Comparison of ENCODE assay signal across 8 cellular contexts in the genomic region with DNA sequence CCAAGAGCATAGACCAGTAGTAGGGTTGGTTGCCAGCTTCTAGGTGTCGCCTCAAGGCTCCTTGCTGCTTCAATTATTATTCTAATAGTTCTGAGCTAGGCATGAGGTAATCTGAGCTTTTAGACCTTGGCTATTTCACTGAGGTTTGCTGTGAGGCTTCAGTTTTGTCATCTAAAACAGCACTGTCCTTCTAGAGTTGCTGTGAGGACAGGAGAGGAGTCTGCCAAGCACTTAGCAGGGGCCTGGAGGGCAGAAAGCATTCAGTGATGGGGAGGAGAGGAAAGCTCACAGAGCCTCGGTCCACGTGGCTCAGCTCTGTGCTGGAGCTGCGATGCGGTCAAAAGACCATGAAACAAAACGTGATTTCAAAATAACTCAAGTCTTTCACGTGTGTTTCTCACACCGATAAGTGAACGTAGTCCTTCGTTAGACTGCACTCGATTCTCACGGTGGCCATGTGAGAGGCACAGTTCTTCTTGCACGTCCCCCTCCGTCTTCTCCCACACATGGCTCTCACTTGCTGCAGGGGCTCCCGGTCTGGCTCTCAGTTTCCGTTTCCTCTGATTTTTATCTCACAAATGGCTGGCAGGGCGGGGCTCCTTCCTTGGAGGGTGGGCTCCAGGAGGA.
DNase-seq lines count a peak whose midpoint lies in the region; ATAC-seq and TF ChIP-seq lines count a peak whose summit lies in the region.

No MANE protein-coding gene starts in this region.

- intact Hi-C loops in stomach (cut with DNase I; ENCODE audit: low total_unique reads) = no loop called here

- 55 to 70% (median 64%) methylated on average over 17 of the region's 17 CpGs for WGBS in stomach, 5 donors

- peaks cover 67% of the 10 kb centered on the region for H3K4me1 Mint-ChIP-seq in T-helper 2 cell treated with Interferon-gamma antibody and Interleukin-4, amounts not matched to agents 5 μg/mL and 100 μg/mL, for 36 hours (ENCODE audit: low read depth)

- no peaks in the 10 kb centered on the region for H3K9me3 Mint-ChIP-seq in T-helper 2 cell treated with Interferon-gamma antibody and Interleukin-4, amounts not matched to agents 5 μg/mL and 100 μg/mL, for 36 hours

- peak; percentile 27 for DNase-seq in T-helper 2 cell treated with Interferon-gamma antibody and Interleukin-4, amounts not matched to agents 5 μg/mL and 100 μg/mL, for 36 hours (ENCODE audit: low spot score)
- no peak for DNase-seq in NCI-H1105 (lab: John Stamatoyannopoulos, UW)
- DNase-seq in stomach = no peak
- DNase-seq in 8988T = no peak
- DNase-seq in occipital lobe (lab: John Stamatoyannopoulos, UW) = no peak

- no peak overlapping the region for H3K4me3 ChIP-seq in iPS-20b (ENCODE audit: low read length)
- peak overlapping the region in 1 of 4 donors; percentile 10 for H3K4me3 ChIP-seq in stomach

- H3K27me3 ChIP-seq in iPS-20b (ENCODE audit: insufficient read depth, low read length) (no peaks in the 10 kb centered on the region), stomach (no peaks in the 10 kb centered on the region)

- no peak for TF ChIP-seq CTCF in stomach (IDR thresholded peaks at IDR 0.05)

- peak; percentile 45 for ATAC-seq in GM18873 (IDR thresholded peaks at IDR 0.05; ENCODE audit: low FRiP score, unreplicated experiment)
- ATAC-seq in HG02763 (IDR thresholded peaks at IDR 0.05; ENCODE audit: unreplicated experiment) = peak; percentile 40

- H3K36me3 Mint-ChIP-seq in T-helper 2 cell treated with Interferon-gamma antibody and Interleukin-4, amounts not matched to agents 5 μg/mL and 100 μg/mL, for 36 hours (ENCODE audit: low read depth) = no peaks in the 10 kb centered on the region

- H3K36me3 ChIP-seq in iPS-20b (ENCODE audit: insufficient read depth, low read depth, low read length) = no peaks in the 10 kb centered on the region
- no peaks in the 10 kb centered on the region for H3K36me3 ChIP-seq in stomach

- H3K4me1 ChIP-seq in iPS-20b (ENCODE audit: insufficient read depth, low read length) (peaks cover 15% of the 10 kb centered on the region), stomach (peaks cover 26 to 55% (median 35%) of the 10 kb centered on the region in 4 donors)

- TF ChIP-seq EP300 in stomach (IDR thresholded peaks at IDR 0.05) = no peak

- TF ChIP-seq POLR2A in stomach (IDR thresholded peaks at IDR 0.05) = no peak

- H3K27ac ChIP-seq in iPS-20b (ENCODE audit: low read length) (no peak overlapping the region), stomach (peak overlapping the region in 1 of 5 donors; percentile 13)

- peak overlapping the region; percentile 85 for H3K27ac Mint-ChIP-seq in T-helper 2 cell treated with Interferon-gamma antibody and Interleukin-4, amounts not matched to agents 5 μg/mL and 100 μg/mL, for 36 hours

- H3K9ac ChIP-seq in iPS-20b (ENCODE audit: low read depth, low read length) = peak overlapping the region; percentile 1; the same call in 1 of the 2 replicates

- H3K4me3 Mint-ChIP-seq in T-helper 2 cell treated with Interferon-gamma antibody and Interleukin-4, amounts not matched to agents 5 μg/mL and 100 μg/mL, for 36 hours = peak overlapping the region; percentile 60

- no peaks in the 10 kb centered on the region for H3K27me3 Mint-ChIP-seq in T-helper 2 cell treated with Interferon-gamma antibody and Interleukin-4, amounts not matched to agents 5 μg/mL and 100 μg/mL, for 36 hours (ENCODE audit: low read depth)

- H3K9me3 ChIP-seq in iPS-20b (ENCODE audit: insufficient read depth, low read depth, low read length) (no peaks in the 10 kb centered on the region), stomach (no peaks in the 10 kb centered on the region)
